In the genomic region with DNA sequence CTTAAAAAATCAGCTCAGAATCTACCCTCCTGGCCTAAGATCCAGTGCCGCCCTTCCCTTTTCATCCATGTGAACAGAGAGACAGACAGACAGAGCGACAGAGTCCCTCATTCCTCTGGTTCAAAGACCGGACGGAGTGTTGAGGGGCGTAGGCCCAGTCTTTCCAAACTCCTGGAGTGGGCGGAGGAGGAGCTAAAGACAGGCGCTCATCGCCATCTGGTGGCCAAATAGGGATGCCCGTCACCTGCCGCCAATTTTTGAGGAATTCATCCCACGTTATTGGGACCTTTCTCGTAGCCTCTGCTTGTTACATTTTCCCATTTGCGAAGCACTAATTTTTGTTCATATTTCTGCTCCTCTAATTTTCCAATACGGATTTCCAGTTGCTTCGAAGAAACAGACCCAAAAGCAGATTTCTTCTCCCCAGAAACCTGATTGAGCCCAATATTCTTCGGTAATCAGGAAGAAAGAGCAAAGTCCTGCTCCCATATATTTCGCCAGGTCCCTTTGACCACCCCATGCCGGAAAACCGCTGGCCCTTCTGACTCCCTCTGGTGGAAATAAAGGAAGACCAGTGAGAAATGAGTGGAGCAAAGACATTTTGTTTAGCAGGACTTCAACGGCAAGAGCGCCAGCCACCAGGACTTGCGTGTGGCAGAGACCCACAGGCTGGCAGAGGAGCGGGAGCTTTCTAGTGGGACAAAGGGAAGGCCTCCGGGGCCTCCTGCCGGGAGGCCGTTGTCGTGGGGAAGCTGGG, we compare ENCODE assay signal across 8 cellular contexts.
DNase-seq lines count a peak whose midpoint lies in the region; ATAC-seq, FAIRE-seq and TF ChIP-seq lines count a peak whose summit lies in the region.

No MANE protein-coding gene starts in this region.

- peaks cover 0 to 9% of the 10 kb centered on the region in 2 donors for H3K4me1 ChIP-seq in kidney (ENCODE audit: control insufficient read depth in 1 of 2, insufficient read depth in 1 of 2, low read depth in 1 of 2, low read length in 2 of 2)

- ATAC-seq in HG02884 (IDR thresholded peaks at IDR 0.05; ENCODE audit: unreplicated experiment), result peak; percentile 40
- no peak for ATAC-seq in GM19023 (IDR thresholded peaks at IDR 0.05; ENCODE audit: unreplicated experiment)

- DNase-seq in G401 (ENCODE audit: low spot score) (peak; percentile 82), NCI-H2227 treated with DMSO at 0.1 percent for 48 hours (lab: John Stamatoyannopoulos, UW) (peak; percentile 37), kidney (peak; percentile 84)
- peak; percentile 36 for DNase-seq in activated CD4-positive, CD25-positive, alpha-beta regulatory T cell treated with anti-CD3 and anti-CD28 coated beads, Interleukin-2, amount 50 U/mL, for 16 hours (ENCODE audit: low read depth, low spot score)
- DNase-seq in central memory CD4-positive, alpha-beta T cell, result peak; percentile 29
- peak; percentile 83 for DNase-seq in stimulated activated CD4-positive, alpha-beta T cell treated with anti-CD3 and anti-CD28 coated beads, Interleukin-15, amount 100 ng/mL, for 24 hours

- in situ Hi-C loops in G401 (cut with HindIII; ENCODE audit: low sequenced_read_pairs), result no loop called here

- no peak for FAIRE-seq in kidney (lab: Jason Lieb, UNC)

- no peak overlapping the region for H3K27ac ChIP-seq in kidney (ENCODE audit: low read depth in 2 of 2, low read length in 2 of 2)

- peak; percentile 91 for TF ChIP-seq CTCF in kidney (IDR thresholded peaks at IDR 0.05; ENCODE audit: borderline replicate concordance, extremely low read depth, insufficient read depth)

- intact Hi-C loops in kidney (cut with DNase I), result loop anchor here (5.0 to 10.0 kb wide), 2 partner anchors 90 to 382 kb away; a partner anchor contains a TSS

- no peaks in the 10 kb centered on the region for H3K9me3 ChIP-seq in kidney (ENCODE audit: control insufficient read depth in 1 of 2, low read length in 2 of 2)

- no peaks in the 10 kb centered on the region for H3K36me3 ChIP-seq in kidney (ENCODE audit: control insufficient read depth in 1 of 2, insufficient read depth in 2 of 2, low read length in 2 of 2)

- peak overlapping the region; percentile 42 to 70 for H3K4me3 ChIP-seq in kidney (ENCODE audit: low read length in 2 of 2)

- peak overlapping the region in 1 of 2 donors; percentile 9 for H3K9ac ChIP-seq in kidney (ENCODE audit: low read length in 2 of 2)

Comparison
In these comparisons a context has a peak if more than half of its experiments do, and no peak if none do; other contexts are left out.
1. DNase-seq: peak in every context shown above with its lines; median percentile 84 in kidney; 83 in stimulated activated CD4-positive, alpha-beta T cell treated with anti-CD3 and anti-CD28 coated beads, Interleukin-15, amount 100 ng/mL, for 24 hours; 82 in G401; 37 in NCI-H2227 treated with DMSO at 0.1 percent for 48 hours; 36 in activated CD4-positive, CD25-positive, alpha-beta regulatory T cell treated with anti-CD3 and anti-CD28 coated beads, Interleukin-2, amount 50 U/mL, for 16 hours; 29 in central memory CD4-positive, alpha-beta T cell.